ENCODE assay signal across 1 cellular context in genomic region chr12:56297400-56297799, GRCh38.
TF ChIP-seq lines count a peak whose summit lies in the region.

No MANE protein-coding gene starts in this region.

TF ChIP-seq in GM12878, 131 proteins besides CTCF, POLR2A, EP300 and RAD21:
- TF ChIP-seq ZBED1 (IDR thresholded peaks at IDR 0.05; ENCODE audit: borderline replicate concordance) (no peak), MAX (IDR thresholded peaks at IDR 0.05; ENCODE audit: low read depth, low read length) (no peak)
- TF ChIP-seq, protein P1, sequence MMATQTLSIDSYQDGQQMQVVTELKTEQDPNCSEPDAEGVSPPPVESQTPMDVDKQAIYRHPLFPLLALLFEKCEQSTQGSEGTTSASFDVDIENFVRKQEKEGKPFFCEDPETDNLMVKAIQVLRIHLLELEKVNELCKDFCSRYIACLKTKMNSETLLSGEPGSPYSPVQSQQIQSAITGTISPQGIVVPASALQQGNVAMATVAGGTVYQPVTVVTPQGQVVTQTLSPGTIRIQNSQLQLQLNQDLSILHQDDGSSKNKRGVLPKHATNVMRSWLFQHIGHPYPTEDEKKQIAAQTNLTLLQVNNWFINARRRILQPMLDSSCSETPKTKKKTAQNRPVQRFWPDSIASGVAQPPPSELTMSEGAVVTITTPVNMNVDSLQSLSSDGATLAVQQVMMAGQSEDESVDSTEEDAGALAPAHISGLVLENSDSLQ (IDR thresholded peaks at IDR 0.05), result peak; percentile 34; the same call in 1 of the 2 replicates
TF ChIP-seq in GM12878: peak in this region for 1.
